ENCODE assay signal across 33 cellular contexts in the genomic region with DNA sequence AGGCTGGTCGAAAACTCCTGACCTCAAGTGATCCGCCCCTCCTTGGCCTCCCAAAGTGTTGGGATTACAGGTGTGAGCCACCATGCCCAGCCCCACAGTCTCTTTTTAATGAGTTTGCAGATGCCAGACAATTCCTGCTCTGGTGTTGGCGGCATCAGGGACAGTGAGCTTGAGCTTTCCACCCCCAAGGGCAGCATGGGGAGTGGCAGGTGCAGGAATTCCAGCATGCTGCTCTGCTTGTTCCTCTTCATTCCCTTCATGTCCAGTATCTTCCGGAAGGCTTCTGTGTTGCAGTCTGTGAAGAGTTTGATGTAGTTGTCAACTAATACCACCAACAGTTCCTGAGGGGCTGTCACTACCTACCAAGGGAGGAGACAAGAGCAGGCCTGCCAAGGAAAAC.
DNase-seq lines count a peak whose midpoint lies in the region; ATAC-seq, FAIRE-seq and TF ChIP-seq lines count a peak whose summit lies in the region.
"Had no signal": no experiment of that assay in that cellular context is flagged by ENCODE, and none has a peak within 500 bp of the region (broad histone marks: within the 10 kb centered on the region; RNA-seq: fewer than 3 reads in every experiment).

No MANE protein-coding gene starts in this region.

- H3K9me3 Mint-ChIP-seq in immature natural killer cell = peaks cover 0 to 2% (median 0%) of the 10 kb centered on the region in 6 donors
- H3K9me3 Mint-ChIP-seq: activated naive CD8-positive, alpha-beta T cell treated with anti-CD3 and anti-CD28 coated beads for 36 hours; CD4-positive, alpha-beta T cell; T-helper 2 cell treated with Interferon-gamma antibody and Interleukin-4, amounts not matched to agents 5 μg/mL and 100 μg/mL, for 36 hours had no signal

- no peaks in the 10 kb centered on the region for H3K79me2 ChIP-seq in ACC112 (ENCODE audit: control insufficient read depth, insufficient read depth, low read length, unreplicated experiment)

- no peaks in the 10 kb centered on the region for H3K36me3 Mint-ChIP-seq in immature natural killer cell
- H3K36me3 Mint-ChIP-seq: activated naive CD8-positive, alpha-beta T cell treated with anti-CD3 and anti-CD28 coated beads for 36 hours had no signal

- peak overlapping the region; percentile 21 for H2AFZ ChIP-seq in ACC112 (ENCODE audit: low read length, unreplicated experiment)

- H3K27ac ChIP-seq in ACC112 (ENCODE audit: low read depth, low read length) (no peak overlapping the region), Panc1 (ENCODE audit: low read length) (no peak overlapping the region), kidney (ENCODE audit: low read depth in 2 of 2, low read length in 2 of 2) (no peak overlapping the region)
- H3K27ac ChIP-seq: ascending aorta, left ventricle myocardium inferior, right lobe of liver, stomach had no signal

- peaks cover 20% of the 10 kb centered on the region in 2 donors for H3K4me1 Mint-ChIP-seq in immature natural killer cell

- peak overlapping the region in 4 of 6 donors; percentile 43 to 73 (median 70) for H3K27ac Mint-ChIP-seq in immature natural killer cell
- H3K27ac Mint-ChIP-seq: activated naive CD8-positive, alpha-beta T cell treated with anti-CD3 and anti-CD28 coated beads for 36 hours; CD4-positive, alpha-beta T cell; progenitor cell of endocrine pancreas; T-helper 2 cell treated with Interferon-gamma antibody and Interleukin-4, amounts not matched to agents 5 μg/mL and 100 μg/mL, for 36 hours had no signal

- in situ Hi-C loops in Panc1 (cut with HindIII; ENCODE audit: low pct_unique_long_range_greater_than_20kb, low sequenced_read_pairs) = no loop called here

- peak; percentile 8 for ATAC-seq in GM21529 (IDR thresholded peaks at IDR 0.05; ENCODE audit: unreplicated experiment)
- ATAC-seq in Panc1 = no peak
- no peak for ATAC-seq in GM21723 (IDR thresholded peaks at IDR 0.05; ENCODE audit: unreplicated experiment)
- ATAC-seq: activated CD8-positive, alpha-beta T cell treated with anti-CD3 and anti-CD28 coated beads, Interleukin-2, amount 10 ng/mL, durations not matched to agents 7 days and 5 days; HCT116 had no signal

- BruUV-seq in Panc1 (replicated peaks; lab: Mats Ljungman, UMichigan) = no TSS peak

- H3K4me1 ChIP-seq in ACC112 (ENCODE audit: control insufficient read depth, insufficient read depth, low read length, unreplicated experiment) = no peaks in the 10 kb centered on the region
- no peaks in the 10 kb centered on the region for H3K4me1 ChIP-seq in Panc1 (ENCODE audit: control insufficient read depth, insufficient read depth, low read length)
- H3K4me1 ChIP-seq in kidney (ENCODE audit: control insufficient read depth in 1 of 2, insufficient read depth in 1 of 2, low read depth in 1 of 2, low read length in 2 of 2) = no peaks in the 10 kb centered on the region
- H3K4me1 ChIP-seq: ascending aorta, left ventricle myocardium inferior, right lobe of liver had no signal

- CTCF ChIA-PET in Panc1 (lab: Charles Lee) = no interaction called here

- intact Hi-C loops in Panc1 (cut with micrococcal nuclease; ENCODE audit: unreplicated experiment) (no loop called here), kidney (cut with DNase I) (no loop called here)

- H3K9me3 ChIP-seq in Panc1 (ENCODE audit: control insufficient read depth, insufficient read depth, low read depth, low read length) (no peaks in the 10 kb centered on the region), kidney (ENCODE audit: control insufficient read depth in 1 of 2, low read length in 2 of 2) (no peaks in the 10 kb centered on the region)
- H3K9me3 ChIP-seq: ascending aorta, right lobe of liver, stomach had no signal

- no peak for FAIRE-seq in kidney (lab: Jason Lieb, UNC)
- FAIRE-seq: A204.1, colon, GM12892, islet of Langerhans had no signal

- peak overlapping the region; percentile 29; the same call in 1 of the 2 replicates for H3K4me3 ChIP-seq in ACC112 (ENCODE audit: low read depth, low read length)
- peak overlapping the region; percentile 35 to 52; a peak in 3 of 4 replicates for H3K4me3 ChIP-seq in Panc1 (ENCODE audit: low read depth in 2 of 2, low read length in 2 of 2)
- H3K4me3 ChIP-seq in kidney (ENCODE audit: low read length in 2 of 2) = no peak overlapping the region
- H3K4me3 ChIP-seq: ascending aorta, left ventricle myocardium inferior had no signal

- no peaks in the 10 kb centered on the region; the same call in 1 of the 2 replicates for H3K27me3 ChIP-seq in ACC112 (ENCODE audit: insufficient read depth, low read length)
- no peaks in the 10 kb centered on the region for H3K27me3 ChIP-seq in Panc1 (ENCODE audit: control insufficient read depth, insufficient read depth, low read length)
- H3K27me3 ChIP-seq: ascending aorta, right lobe of liver, stomach had no signal

- peak overlapping the region in 4 of 5 donors; percentile 64 to 79 (median 71) for H3K4me3 Mint-ChIP-seq in immature natural killer cell
- H3K4me3 Mint-ChIP-seq: activated naive CD8-positive, alpha-beta T cell treated with anti-CD3 and anti-CD28 coated beads for 36 hours had no signal

- H3K9ac ChIP-seq in kidney (ENCODE audit: low read length in 2 of 2) = no peak overlapping the region

- TF ChIP-seq CTCF in Panc1 (IDR thresholded peaks at IDR 0.05) (no peak), kidney (IDR thresholded peaks at IDR 0.05; ENCODE audit: borderline replicate concordance, extremely low read depth, insufficient read depth) (no peak)

- H3K36me3 ChIP-seq in ACC112 (ENCODE audit: insufficient read depth, low read length) = no peaks in the 10 kb centered on the region
- H3K36me3 ChIP-seq in Panc1 (ENCODE audit: control insufficient read depth, insufficient read depth, low read length) = no peaks in the 10 kb centered on the region
- H3K36me3 ChIP-seq in kidney (ENCODE audit: control insufficient read depth in 1 of 2, insufficient read depth in 2 of 2, low read length in 2 of 2) = no peaks in the 10 kb centered on the region
- H3K36me3 ChIP-seq: ascending aorta, left ventricle myocardium inferior, right lobe of liver, stomach had no signal

- POLR2A ChIA-PET in Panc1 (lab: Charles Lee) = no interaction called here

- DNase-seq in Panc1 (ENCODE audit: low read depth, low spot score) (no peak), immature natural killer cell (no peak), kidney (no peak), NCI-H2081 (lab: John Stamatoyannopoulos, UW) (no peak), middle frontal gyrus (ENCODE audit: extremely low spot score, low spot score) (no peak)
- DNase-seq: activated CD4-positive, alpha-beta T cell treated with anti-CD3 and anti-CD28 coated beads for 1 hour; activated CD8-positive, alpha-beta T cell treated with anti-CD3 and anti-CD28 coated beads, Interleukin-2, amount 10 ng/mL, durations not matched to agents 7 days and 5 days; activated effector memory CD4-positive, alpha-beta T cell treated with anti-CD3 and anti-CD28 coated beads, Interleukin-2, amount 50 U/mL, for 16 hours; activated naive CD8-positive, alpha-beta T cell treated with anti-CD3 and anti-CD28 coated beads for 36 hours; activated T-cell treated with anti-CD3 and anti-CD28 coated beads for 4 hours; CD4-positive, alpha-beta T cell; DMS153; effector CD4-positive, alpha-beta T cell; erythroblast; glutamatergic neuron; left ventricle myocardium inferior; NCI-H1048; NCI-H1694 treated with DMSO at 0.1 percent for 48 hours; right lobe of liver; Right ventricle myocardium superior; stimulated activated CD8-positive, alpha-beta memory T cell treated with anti-CD3 and anti-CD28 coated beads, Interleukin-4, amount 100 ng/mL, for 48 hours; stomach had no signal

- H3K27me3 Mint-ChIP-seq in immature natural killer cell (ENCODE audit: low read depth in 3 of 3) = peaks cover 0 to 5% (median 0%) of the 10 kb centered on the region in 3 donors
- H3K27me3 Mint-ChIP-seq: activated naive CD8-positive, alpha-beta T cell treated with anti-CD3 and anti-CD28 coated beads for 36 hours; progenitor cell of endocrine pancreas had no signal

Comparison
In these comparisons a context has a peak if more than half of its experiments do, and no peak if none do; other contexts are left out.
1. H3K4me3 ChIP-seq: peak in ACC112 (single experiment) and Panc1 (2 of 2); none in kidney (0 of 2).